Comparison of ENCODE assay signal across 32 cellular contexts in the genomic region with DNA sequence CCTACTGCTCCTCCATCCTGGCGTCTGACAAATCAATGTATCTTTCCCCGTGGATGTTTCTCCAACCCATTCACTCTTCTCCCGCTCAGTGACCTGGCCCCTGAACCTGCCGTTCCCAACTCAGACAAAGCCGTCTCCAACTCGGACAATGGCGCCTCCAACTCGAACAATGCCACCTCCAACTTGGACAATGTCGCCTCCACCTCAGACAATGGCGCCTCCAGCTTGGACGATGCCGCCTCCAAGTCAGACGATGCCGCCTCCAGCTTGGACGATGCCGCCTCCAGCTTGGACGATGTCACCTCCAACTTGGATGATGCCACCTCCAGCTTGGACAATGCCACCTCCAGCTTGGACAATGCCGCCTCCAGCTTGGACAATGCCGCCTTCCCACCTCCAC.
"Had no signal": no experiment of that assay in that cellular context is flagged by ENCODE, and none has a peak within 500 bp of the region (broad histone marks: within the 10 kb centered on the region; RNA-seq: fewer than 3 reads in every experiment).

No MANE protein-coding gene starts in this region.

- H3K4me1 Mint-ChIP-seq: activated B cell treated with CpG ODN at 0.5 μM for 24 hours; activated T-helper 17 cell treated with anti-CD3 and anti-CD28 coated beads, Interleukin-2, amount 50 U/mL, for 72 hours; central memory CD8-positive, alpha-beta T cell; T-helper 17 cell had no signal

- H3K27me3 Mint-ChIP-seq: activated B cell treated with CpG ODN at 0.5 μM for 24 hours; activated CD8-positive, alpha-beta T cell treated with anti-CD3 and anti-CD28 coated beads for 36 hours; activated naive CD8-positive, alpha-beta T cell had no signal

- H3K27me3 ChIP-seq: body of pancreas, cardiac muscle cell, esophagus squamous epithelium had no signal

- H3K36me3 ChIP-seq: cardiac muscle cell, esophagus squamous epithelium, gastroesophageal sphincter, WERI-Rb-1 had no signal

- H3K36me3 Mint-ChIP-seq: activated naive CD8-positive, alpha-beta T cell had no signal

- H3K27ac ChIP-seq: body of pancreas, cardiac muscle cell, epithelial cell of prostate, esophagus squamous epithelium, gastroesophageal sphincter, WERI-Rb-1 had no signal

- H3K4me3 Mint-ChIP-seq: activated B cell treated with CpG ODN at 0.5 μM for 24 hours; activated CD8-positive, alpha-beta T cell treated with anti-CD3 and anti-CD28 coated beads for 36 hours; activated naive CD8-positive, alpha-beta T cell; activated T-cell treated with anti-CD3 and anti-CD28 coated beads, Interleukin-2, amount 50 U/mL, for 4 hours; activated T-helper 17 cell treated with anti-CD3 and anti-CD28 coated beads, Interleukin-2, amount 50 U/mL, for 72 hours; central memory CD8-positive, alpha-beta T cell; effector memory CD8-positive, alpha-beta T cell; T-helper 17 cell; T-helper 2 cell treated with Interferon-gamma antibody and Interleukin-4, amounts not matched to agents 5 μg/mL and 100 μg/mL, for 36 hours had no signal

- H3K4me1 ChIP-seq: body of pancreas, esophagus squamous epithelium, gastroesophageal sphincter had no signal

- ATAC-seq: activated CD4-positive, CD25-positive, alpha-beta regulatory T cell treated with anti-CD3 and anti-CD28 coated beads, Interleukin-2, amount 50 U/mL, for 24 hours; activated CD8-positive, alpha-beta T cell treated with anti-CD3 and anti-CD28 coated beads for 36 hours; activated T-cell treated with anti-CD3 and anti-CD28 coated beads, Interleukin-2, amount 50 U/mL, for 4 hours; activated T-helper 17 cell treated with anti-CD3 and anti-CD28 coated beads, Interleukin-2, amount 50 U/mL, for 72 hours; body of pancreas; effector memory CD8-positive, alpha-beta T cell; gastroesophageal sphincter; T-helper 17 cell had no signal

- H3K4me3 ChIP-seq: body of pancreas, cardiac muscle cell, esophagus squamous epithelium, gastroesophageal sphincter had no signal

- H3K27ac Mint-ChIP-seq: activated B cell treated with CpG ODN at 0.5 μM for 24 hours; activated CD8-positive, alpha-beta T cell treated with anti-CD3 and anti-CD28 coated beads for 36 hours; activated naive CD8-positive, alpha-beta T cell; activated T-helper 17 cell treated with anti-CD3 and anti-CD28 coated beads, Interleukin-2, amount 50 U/mL, for 72 hours; effector memory CD8-positive, alpha-beta T cell; T-helper 17 cell; T-helper 2 cell treated with Interferon-gamma antibody and Interleukin-4, amounts not matched to agents 5 μg/mL and 100 μg/mL, for 36 hours had no signal

- H3K9me3 Mint-ChIP-seq: activated T-helper 17 cell treated with anti-CD3 and anti-CD28 coated beads, Interleukin-2, amount 50 U/mL, for 72 hours had no signal

- DNase-seq: activated B cell treated with CpG ODN at 0.5 μM for 24 hours; activated CD4-positive, alpha-beta T cell treated with anti-CD3 and anti-CD28 coated beads for 48 hours; activated CD4-positive, alpha-beta T cell treated with anti-CD3 and anti-CD28 coated beads, Interleukin-2, amount 50 U/mL, for 1 hour; activated CD4-positive, alpha-beta T cell treated with anti-CD3 and anti-CD28 coated beads, Interleukin-2, amount 50 U/mL, for 48 hours; activated CD8-positive, alpha-beta memory T cell treated with anti-CD3 and anti-CD28 coated beads for 24 hours; activated CD8-positive, alpha-beta T cell treated with anti-CD3 and anti-CD28 coated beads for 36 hours; activated effector memory CD4-positive, alpha-beta T cell treated with Interleukin-2 at 50 U/mL for 16 hours; activated gamma-delta T cell treated with Interleukin-2 at 50 U/mL for 16 hours; activated naive CD4-positive, alpha-beta T cell treated with anti-CD3 and anti-CD28 coated beads, Interleukin-2, amount 50 U/mL, for 16 hours; activated naive CD4-positive, alpha-beta T cell treated with Interleukin-2 at 50 U/mL for 16 hours; activated T-cell treated with anti-CD3 and anti-CD28 coated beads, Interleukin-2, amount 50 U/mL, for 4 hours; amniotic stem cell; anterior cingulate cortex; body of pancreas; cortex of kidney; dermis blood vessel endothelial cell; effector CD4-positive, alpha-beta T cell; effector memory CD8-positive, alpha-beta T cell; esophagus squamous epithelium; foreskin melanocyte; T-helper 1 cell; T-helper 17 cell; T1000; WERI-Rb-1 had no signal
